In the genomic region with DNA sequence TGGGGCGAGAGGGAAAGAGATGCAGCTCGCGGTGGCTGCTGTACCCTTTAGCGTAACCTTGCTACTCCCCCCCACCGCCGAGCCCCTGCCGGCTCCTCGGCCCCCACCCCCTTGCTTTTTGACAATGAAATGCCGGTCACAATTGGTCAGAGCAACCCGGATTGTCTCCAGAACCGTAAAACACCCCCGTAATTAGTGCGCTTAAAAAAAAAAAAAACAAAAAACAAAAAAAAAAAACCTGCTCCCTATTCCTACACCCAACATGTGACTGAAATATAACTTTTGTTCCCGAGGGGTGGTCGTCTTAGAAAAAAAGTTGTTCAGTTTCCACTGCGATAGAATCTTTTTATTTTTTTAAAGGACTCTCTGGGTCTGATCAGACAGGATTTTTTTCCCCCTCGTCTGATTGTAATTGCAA, we compare ENCODE assay signal across 8 cellular contexts. TPM values are rescaled to one million over a fixed set of nuclear protein-coding genes. Genes with fewer than 3 reads are reported as not detected.
DNase-seq lines count a peak whose midpoint lies in the region; ATAC-seq, FAIRE-seq and TF ChIP-seq lines count a peak whose summit lies in the region.

No MANE protein-coding gene starts in this region.

- no peaks in the 10 kb centered on the region for H3K36me3 Mint-ChIP-seq in activated naive CD8-positive, alpha-beta T cell

- H3K27ac ChIP-seq in cardiac muscle cell (peak overlapping the region; percentile 98), keratinocyte (ENCODE audit: control insufficient read depth, insufficient read depth, low read length) (peak overlapping the region; percentile 89), thyroid gland (peak overlapping the region; percentile 95 to 98 (median 98))

- H3K9me3 Mint-ChIP-seq in activated naive CD8-positive, alpha-beta T cell (ENCODE audit: low read depth), result no peaks in the 10 kb centered on the region

- H3K9me1 ChIP-seq in keratinocyte (ENCODE audit: control insufficient read depth, extremely low read depth, insufficient read depth, low read length), result no peaks in the 10 kb centered on the region

- H3K9ac ChIP-seq in keratinocyte (ENCODE audit: control insufficient read depth, extremely low read depth, insufficient read depth, low read length), result peak overlapping the region; percentile 91

- no peak for TF ChIP-seq CTCF in cardiac muscle cell (IDR thresholded peaks at IDR 0.05; ENCODE audit: low read depth, low read length)
- no peak for TF ChIP-seq CTCF in keratinocyte (optimal IDR thresholded peaks at IDR 0.05 in 1 of 3, IDR thresholded peaks at IDR 0.05 in 1 of 3, conservative IDR thresholded peaks at IDR 0.05 in 1 of 3; ENCODE audit: extremely low read depth in 1 of 3, insufficient read depth in 2 of 3, low read length in 3 of 3)
- no peak for TF ChIP-seq CTCF in thyroid gland (IDR thresholded peaks at IDR 0.05)

- H3K9me3 ChIP-seq in cardiac muscle cell (ENCODE audit: low read depth) (no peaks in the 10 kb centered on the region), keratinocyte (ENCODE audit: control insufficient read depth, low read depth, low read length) (no peaks in the 10 kb centered on the region), thyroid gland (no peaks in the 10 kb centered on the region)

- no peak for DNase-seq in cardiac muscle cell (ENCODE audit: low read depth in 1 of 2, low spot score in 1 of 2)
- no peak for DNase-seq in Right ventricle myocardium superior
- DNase-seq in keratinocyte (ENCODE audit: low read depth, low spot score), result no peak
- no peak for DNase-seq in thyroid gland
- no peak for DNase-seq in cerebellum (ENCODE audit: low spot score)
- no peak for DNase-seq in stimulated activated naive CD4-positive, alpha-beta T cell treated with Interleukin-2 at 50 U/mL for 16 hours (lab: John Stamatoyannopoulos, UW)

- ATAC-seq in Right ventricle myocardium superior (ENCODE audit: poor library complexity), result no peak
- no peak for ATAC-seq in HG03039 (IDR thresholded peaks at IDR 0.05; ENCODE audit: unreplicated experiment)

- H3K4me2 ChIP-seq in keratinocyte (ENCODE audit: control insufficient read depth, extremely low read depth, insufficient read depth, low read depth, low read length), result peak overlapping the region; percentile 96

- H3K27me3 ChIP-seq in cardiac muscle cell (no peaks in the 10 kb centered on the region), keratinocyte (ENCODE audit: control insufficient read depth, extremely low read depth, insufficient read depth, low read length) (no peaks in the 10 kb centered on the region), thyroid gland (no peaks in the 10 kb centered on the region)

- H4K20me1 ChIP-seq in keratinocyte (ENCODE audit: control insufficient read depth, extremely low read depth, insufficient read depth, low read length), result no peaks in the 10 kb centered on the region

- no peak for FAIRE-seq in keratinocyte (lab: Jason Lieb, UNC)

- H3K36me3 ChIP-seq in cardiac muscle cell, result no peaks in the 10 kb centered on the region
- no peaks in the 10 kb centered on the region for H3K36me3 ChIP-seq in keratinocyte (ENCODE audit: control insufficient read depth in 2 of 2, extremely low read depth in 1 of 2, insufficient read depth in 2 of 2, low read length in 2 of 2)
- H3K36me3 ChIP-seq in thyroid gland, result no peaks in the 10 kb centered on the region

- peak overlapping the region; percentile 67 for H2AFZ ChIP-seq in keratinocyte (ENCODE audit: control insufficient read depth, low read length)

- peaks cover 37% of the 10 kb centered on the region for H3K4me1 ChIP-seq in cardiac muscle cell (ENCODE audit: low read depth)
- peaks cover 15% of the 10 kb centered on the region for H3K4me1 ChIP-seq in keratinocyte (ENCODE audit: control insufficient read depth, extremely low read depth, insufficient read depth, low read length)
- H3K4me1 ChIP-seq in thyroid gland, result peaks cover 32 to 36% of the 10 kb centered on the region in 2 donors

- no peaks in the 10 kb centered on the region for H3K27me3 Mint-ChIP-seq in activated naive CD8-positive, alpha-beta T cell

- dilution Hi-C loops in keratinocyte (cut with MboI; ENCODE audit: extremely low pct_ligation_motif_present, low sequenced_read_pairs), result no loop called here

- peak overlapping the region; percentile 99 for H3K27ac Mint-ChIP-seq in activated naive CD8-positive, alpha-beta T cell

- H3K4me3 ChIP-seq in cardiac muscle cell (peak overlapping the region; percentile 99), keratinocyte (ENCODE audit: control insufficient read depth in 2 of 3, extremely low read depth in 1 of 3, insufficient read depth in 2 of 3, low read depth in 1 of 3, low read length in 3 of 3) (peak overlapping the region; percentile 70 to 91 (median 79)), thyroid gland (replicated peaks in 1 of 3) (peak overlapping the region; percentile 23 to 75 (median 63))

- 0 to 2% methylated on average over 17 of the region's 17 CpGs for WGBS in thyroid gland, 2 donors

- TF ChIP-seq POLR2A in thyroid gland (IDR thresholded peaks at IDR 0.05), result peak in 1 of 2 donors; percentile 5

- intact Hi-C loops in Right ventricle myocardium superior (cut with DNase I), result loop anchor here (10.0 kb wide), 2 partner anchors 105 to 235 kb away; no protein-coding TSS in a partner anchor
- intact Hi-C loops in thyroid gland (cut with DNase I), result no loop called here

- H3K4me3 Mint-ChIP-seq in activated naive CD8-positive, alpha-beta T cell, result peak overlapping the region; percentile 94

- H3K79me2 ChIP-seq in keratinocyte (ENCODE audit: control insufficient read depth, insufficient read depth, low read length), result peaks cover 50% of the 10 kb centered on the region

- peaks cover 49% of the 10 kb centered on the region for H3K4me1 Mint-ChIP-seq in activated naive CD8-positive, alpha-beta T cell (ENCODE audit: low read depth)

RNA-seq across cellular contexts. Expression of gene ETV6, which starts 0.8 kb away (rescaled TPM):
- total RNA-seq in cardiac muscle cell, result 6.5 and 9.1 TPM in 2 replicates
- polyA plus RNA-seq in cardiac muscle cell, result 11.9 and 16.2 TPM in 2 replicates
- total RNA-seq in Right ventricle myocardium superior, result 16.1 TPM
- 4.0 to 7.1 TPM (median 5.3 TPM) in 3 replicates for polyA plus RNA-seq in keratinocyte
- 2.5 TPM for polyA plus RNA-seq in keratinocyte (2011; ENCODE audit: low read depth)
- 3.8 and 5.1 TPM in 2 replicates for polyA plus RNA-seq in keratinocyte (2011; cell fraction: cytosol; rRNA removed)
- 9.2 and 10.9 TPM in 2 replicates for polyA plus RNA-seq in keratinocyte (2011; cell fraction: nucleus; rRNA removed)
- polyA plus RNA-seq in keratinocyte (2012; ENCODE audit: low replicate concordance), result 3.8 and 5.8 TPM in 2 replicates
- polyA minus RNA-seq in keratinocyte, result 10.6 to 15.9 TPM (median 14.6 TPM) in 3 replicates
- 6.9 TPM for polyA minus RNA-seq in keratinocyte (2011; cell fraction: cytosol; rRNA and poly(A)+ RNA removed)
- 9.5 and 15.9 TPM in 2 replicates for polyA minus RNA-seq in keratinocyte (2011; cell fraction: nucleus; rRNA and poly(A)+ RNA removed)
- total RNA-seq in thyroid gland, result 10 to 100 TPM; 16.6 to 35.6 (median 17.2) TPM
- total RNA-seq in cerebellum, result 4.8 TPM
